Comparison of ENCODE assay signal across 12 cellular contexts in genomic region chr3:25007974-25008658, GRCh38.
DNase-seq lines count a peak whose midpoint lies in the region; ATAC-seq, FAIRE-seq and TF ChIP-seq lines count a peak whose summit lies in the region.
"Had no signal": no experiment of that assay in that cellular context is flagged by ENCODE, and none has a peak within 500 bp of the region (broad histone marks: within the 10 kb centered on the region; RNA-seq: fewer than 3 reads in every experiment).

No MANE protein-coding gene starts in this region.

- peak overlapping the region; percentile 28 for H3K27ac ChIP-seq in epithelial cell of prostate
- no peak overlapping the region for H3K27ac ChIP-seq in upper lobe of right lung
- H3K27ac ChIP-seq: A549 had no signal

- H3K9me3 ChIP-seq in upper lobe of right lung = no peaks in the 10 kb centered on the region
- H3K9me3 ChIP-seq: A549 had no signal

- peak; percentile 95 for ATAC-seq in HG03139 (IDR thresholded peaks at IDR 0.05; ENCODE audit: unreplicated experiment)
- ATAC-seq in upper lobe of right lung = peak; percentile 66
- ATAC-seq: A549, T-helper 17 cell had no signal

- H3K36me3 ChIP-seq in upper lobe of right lung = no peaks in the 10 kb centered on the region

- H3K4me3 ChIP-seq in upper lobe of right lung = no peak overlapping the region
- H3K4me3 ChIP-seq: A549 had no signal

- no peaks in the 10 kb centered on the region for H3K27me3 ChIP-seq in upper lobe of right lung

- no peak for FAIRE-seq in HTR-8/SVneo (lab: Jason Lieb, UNC)
- FAIRE-seq: A549, colon had no signal

- TF ChIP-seq CTCF in upper lobe of right lung (IDR thresholded peaks at IDR 0.05) = no peak

- DNase-seq in SKM-1 treated with dmso at 0.1 percent for 144 hours (lab: John Stamatoyannopoulos, UW; ENCODE audit: unreplicated experiment) = peak; percentile 2
- no peak for DNase-seq in SKM-1 (lab: John Stamatoyannopoulos, UW; ENCODE audit: unreplicated experiment)
- DNase-seq in epithelial cell of prostate (ENCODE audit: low read depth, low spot score) = no peak
- DNase-seq in upper lobe of right lung = no peak
- no peak for DNase-seq in NCI-H146 (lab: John Stamatoyannopoulos, UW)
- no peak for DNase-seq in UCSD-AML1 (lab: John Stamatoyannopoulos, UW; ENCODE audit: unreplicated experiment)
- no peak for DNase-seq in HTR-8/SVneo (ENCODE audit: insufficient read length, low spot score)
- DNase-seq: nucleus accumbens, T-helper 17 cell had no signal

- peaks cover 12% of the 10 kb centered on the region for H3K4me1 ChIP-seq in upper lobe of right lung
- H3K4me1 ChIP-seq: A549 had no signal

- intact Hi-C loops in upper lobe of right lung (cut with DNase I) = no loop called here
